ENCODE assay signal across 27 cellular contexts in the genomic region with DNA sequence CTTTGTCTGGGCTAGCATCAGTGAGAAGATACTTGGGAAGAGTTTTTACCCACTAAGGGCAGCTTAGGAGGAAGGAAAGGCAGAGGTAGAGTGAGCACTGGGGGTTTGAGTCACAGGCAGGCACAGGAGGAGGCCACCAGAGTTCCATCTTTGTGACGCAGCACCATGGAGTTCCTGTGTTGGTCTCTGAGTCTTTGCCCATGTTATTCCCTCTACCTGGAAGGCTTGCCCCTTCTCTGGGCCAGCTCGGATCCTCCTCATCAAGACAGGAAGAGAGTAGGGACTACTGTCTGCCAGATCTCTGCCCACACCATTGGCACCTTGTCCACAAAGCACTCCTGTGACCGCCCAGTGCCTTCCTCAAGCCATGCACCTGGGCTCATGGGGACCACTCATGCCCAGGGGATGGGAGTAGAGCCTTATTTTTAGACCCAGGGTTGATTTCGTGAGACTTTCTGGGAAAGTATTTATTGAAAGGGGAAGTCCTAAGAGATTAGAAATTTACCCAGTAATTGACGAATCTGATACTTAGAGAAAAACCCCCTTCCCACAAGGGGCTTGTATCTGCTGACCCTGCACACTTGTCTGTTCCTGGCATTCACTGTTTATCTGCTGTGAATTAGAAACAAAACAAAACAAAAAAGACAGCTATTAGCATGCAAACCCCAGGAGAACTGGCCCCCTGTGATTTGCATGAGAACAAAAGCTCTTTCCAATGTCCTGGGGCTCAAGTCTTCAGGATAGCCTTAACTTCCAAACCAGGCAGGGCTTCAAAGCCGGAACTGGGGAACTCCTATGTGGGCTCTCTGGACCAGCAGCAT. TPM values are rescaled to one million over a fixed set of nuclear protein-coding genes. Genes with fewer than 3 reads are reported as not detected.
A peak's percentile ranks its signal among the peaks of the same experiment; 100 is the strongest.
DNase-seq lines count a peak whose midpoint lies in the region; ATAC-seq and TF ChIP-seq lines count a peak whose summit lies in the region.
"Had no signal": no experiment of that assay in that cellular context is flagged by ENCODE, and none has a peak within 500 bp of the region (broad histone marks: within the 10 kb centered on the region; RNA-seq: fewer than 3 reads in every experiment).

No MANE protein-coding gene starts in this region.

- H3F3A ChIP-seq in PC-9 (ENCODE audit: insufficient read depth, low read depth) (peaks cover 12% of the 10 kb centered on the region), neural progenitor cell (ENCODE audit: low read depth) (peaks cover 5% of the 10 kb centered on the region)

- POLR2A ChIA-PET in PC-9 (lab: Charles Lee; ENCODE audit: unreplicated experiment), result no interaction called here

- TF ChIP-seq POLR2A in upper lobe of left lung (IDR thresholded peaks at IDR 0.05), result no peak

- peaks cover 12% of the 10 kb centered on the region for H3K27me3 Mint-ChIP-seq in neural progenitor cell (ENCODE audit: insufficient read depth, low read depth)

- H3K9me2 ChIP-seq in PC-9 (ENCODE audit: insufficient read depth), result no peaks in the 10 kb centered on the region

- H3K36me3 Mint-ChIP-seq in neural progenitor cell, result no peaks in the 10 kb centered on the region

- peaks cover 31% of the 10 kb centered on the region for H3K4me1 ChIP-seq in PC-9 (replicated peaks; ENCODE audit: insufficient read depth)
- peaks cover 20% of the 10 kb centered on the region for H3K4me1 ChIP-seq in neural progenitor cell
- H3K4me1 ChIP-seq in upper lobe of left lung, result no peaks in the 10 kb centered on the region
- H3K4me1 ChIP-seq: pancreas, right lobe of liver had no signal

- no peak overlapping the region for H2AFZ ChIP-seq in PC-9
- peak overlapping the region; percentile 2 for H2AFZ ChIP-seq in neural progenitor cell (replicated peaks)

- 80 to 82% methylated on average over 6 of the region's 6 CpGs for WGBS in upper lobe of left lung, 2 donors

- no peak for TF ChIP-seq EP300 in upper lobe of left lung (IDR thresholded peaks at IDR 0.05)

- no peak overlapping the region for H3K4me3 ChIP-seq in GM12865 (ENCODE audit: low read depth, low read length)
- no peak overlapping the region for H3K4me3 ChIP-seq in PC-9
- no peak overlapping the region for H3K4me3 ChIP-seq in neural progenitor cell
- no peak overlapping the region for H3K4me3 ChIP-seq in upper lobe of left lung
- H3K4me3 ChIP-seq: pancreas, right lobe of liver had no signal

- TF ChIP-seq CTCF in GM12865 (IDR thresholded peaks at IDR 0.05; ENCODE audit: insufficient read depth, low read depth, low read length, missing control alignments) (no peak), GM20000 (IDR thresholded peaks at IDR 0.05; ENCODE audit: extremely low read depth, missing control alignments) (no peak), PC-9 (conservative IDR thresholded peaks at IDR 0.05) (no peak), neural progenitor cell (IDR thresholded peaks at IDR 0.05) (no peak), upper lobe of left lung (IDR thresholded peaks at IDR 0.05) (no peak)

- intact Hi-C loops in PC-9 (cut with micrococcal nuclease; ENCODE audit: unreplicated experiment), result no loop called here

- CTCF ChIA-PET in PC-9 (lab: Charles Lee), result interaction anchor here (0.6 kb wide), 1 partner anchor 331 kb away, joined by 3 read pairs; no protein-coding TSS in a partner anchor

- H3K9me3 ChIP-seq in PC-9 (ENCODE audit: insufficient read depth, low read depth) (peaks cover 9% of the 10 kb centered on the region; the same call in 1 of the 2 replicates), neural progenitor cell (ENCODE audit: low read depth) (no peaks in the 10 kb centered on the region), upper lobe of left lung (peaks cover 0 to 7% (median 4%) of the 10 kb centered on the region in 4 donors)
- H3K9me3 ChIP-seq: pancreas had no signal

- H3K36me3 ChIP-seq in PC-9 (ENCODE audit: low read depth) (no peaks in the 10 kb centered on the region), neural progenitor cell (no peaks in the 10 kb centered on the region), upper lobe of left lung (no peaks in the 10 kb centered on the region)
- H3K36me3 ChIP-seq: pancreas, right lobe of liver had no signal

- H3K4me3 Mint-ChIP-seq in neural progenitor cell, result no peak overlapping the region
- H3K4me3 Mint-ChIP-seq: activated T-cell treated with anti-CD3 and anti-CD28 coated beads, Interleukin-2, amount 50 U/mL, for 24 hours; memory B cell; naive B cell had no signal

- H3K27ac ChIP-seq in PC-9 (peak overlapping the region; percentile 63), neural progenitor cell (no peak overlapping the region), upper lobe of left lung (no peak overlapping the region)
- H3K27ac ChIP-seq: C4-2B, KMS-11, pancreas, right lobe of liver had no signal

- H3K79me2 ChIP-seq in PC-9 (ENCODE audit: low read depth), result no peaks in the 10 kb centered on the region
- H3K79me2 ChIP-seq in neural progenitor cell (ENCODE audit: low read depth), result no peaks in the 10 kb centered on the region

- H3K9ac ChIP-seq in neural progenitor cell, result no peak overlapping the region
- H3K9ac ChIP-seq: KMS-11 had no signal

- H3K4me2 ChIP-seq in PC-9 (no peak overlapping the region), neural progenitor cell (peak overlapping the region; percentile 54)
- H3K4me2 ChIP-seq: KMS-11 had no signal

- H3K27me3 ChIP-seq in PC-9 (ENCODE audit: insufficient read depth, low read depth) (no peaks in the 10 kb centered on the region), neural progenitor cell (no peaks in the 10 kb centered on the region), upper lobe of left lung (no peaks in the 10 kb centered on the region)
- H3K27me3 ChIP-seq: pancreas, right lobe of liver had no signal

- ATAC-seq in GM19351 (IDR thresholded peaks at IDR 0.05; ENCODE audit: unreplicated experiment) (no peak), HG03135 (IDR thresholded peaks at IDR 0.05; ENCODE audit: unreplicated experiment) (no peak), upper lobe of left lung (ENCODE audit: low FRiP score in 2 of 2) (no peak)
- ATAC-seq: activated CD4-positive, CD25-positive, alpha-beta regulatory T cell treated with anti-CD3 and anti-CD28 coated beads, Interleukin-2, amount 50 U/mL, for 24 hours; pancreas; right lobe of liver had no signal

- H4K20me1 ChIP-seq in PC-9 (ENCODE audit: insufficient read depth) (no peaks in the 10 kb centered on the region), neural progenitor cell (ENCODE audit: low read depth) (no peaks in the 10 kb centered on the region)

- H3K4me1 Mint-ChIP-seq in neural progenitor cell, result peaks cover 6% of the 10 kb centered on the region

- DNase-seq in GM12865 (ENCODE audit: low read depth), result peak; percentile 56
- peak; percentile 65 for DNase-seq in GM20000 (ENCODE audit: low spot score)
- DNase-seq in PC-9, result no peak
- peak; percentile 28 for DNase-seq in neural progenitor cell (ENCODE audit: low spot score)
- no peak for DNase-seq in NCI-H510A treated with DMSO at 0.1 percent for 48 hours (lab: John Stamatoyannopoulos, UW)
- DNase-seq in upper lobe of left lung, result no peak
- DNase-seq: activated naive CD4-positive, alpha-beta T cell treated with Interleukin-2 at 50 U/mL for 16 hours; activated T-cell treated with anti-CD3 and anti-CD28 coated beads, Interleukin-2, amount 50 U/mL, for 24 hours; amniotic stem cell; Calu3; cortex of kidney; kidney glomerular epithelial cell; naive B cell; NCI-H1694; NCI-H2171 treated with DMSO at 0.1 percent for 48 hours; NCI-H69; pancreas; right lobe of liver; stimulated activated CD4-positive, alpha-beta T cell treated with anti-CD3 and anti-CD28 coated beads, Interleukin-15, amount 100 ng/mL, for 24 hours; stimulated activated CD8-positive, alpha-beta memory T cell treated with anti-CD3 and anti-CD28 coated beads, Interleukin-4, amount 100 ng/mL, for 48 hours; T1000 had no signal

- BruUV-seq in PC-9 (replicated peaks; lab: Mats Ljungman, UMichigan), result no TSS peak

- H3K9me3 Mint-ChIP-seq in neural progenitor cell, result peaks cover 22% of the 10 kb centered on the region

- no peak overlapping the region for H3K27ac Mint-ChIP-seq in neural progenitor cell
- H3K27ac Mint-ChIP-seq: activated T-cell treated with anti-CD3 and anti-CD28 coated beads, Interleukin-2, amount 50 U/mL, for 24 hours; memory B cell had no signal

RNA-seq across cellular contexts. Expression of a gene that starts 35.9 kb away (rescaled TPM):
- 182 and 232 TPM in 2 replicates for total RNA-seq in PC-9 (2021)
- not detected in 2 replicates for total RNA-seq in neural progenitor cell (ENCODE audit: low replicate concordance)
- total RNA-seq in upper lobe of left lung, result under 1 TPM in 4 of 6 donors, not detected in 2; 0.30 to 0.98 (median 0.77) TPM

Comparison
In these comparisons a context has a peak if more than half of its experiments do, and no peak if none do; other contexts are left out.
1. DNase-seq: peak in GM12865 (single experiment), GM20000 (single experiment) and neural progenitor cell (single experiment); none in PC-9 (0 of 2), NCI-H510A treated with DMSO at 0.1 percent for 48 hours (single experiment) and upper lobe of left lung (0 of 2).
2. RNA of a gene that starts 35.9 kb away (total RNA-seq): 182 to 232 TPM in PC-9; 0.30 to 0.98 TPM in upper lobe of left lung and not detected in neural progenitor cell; every median in the first group is over 10 times any median in the second.